In the genomic region with DNA sequence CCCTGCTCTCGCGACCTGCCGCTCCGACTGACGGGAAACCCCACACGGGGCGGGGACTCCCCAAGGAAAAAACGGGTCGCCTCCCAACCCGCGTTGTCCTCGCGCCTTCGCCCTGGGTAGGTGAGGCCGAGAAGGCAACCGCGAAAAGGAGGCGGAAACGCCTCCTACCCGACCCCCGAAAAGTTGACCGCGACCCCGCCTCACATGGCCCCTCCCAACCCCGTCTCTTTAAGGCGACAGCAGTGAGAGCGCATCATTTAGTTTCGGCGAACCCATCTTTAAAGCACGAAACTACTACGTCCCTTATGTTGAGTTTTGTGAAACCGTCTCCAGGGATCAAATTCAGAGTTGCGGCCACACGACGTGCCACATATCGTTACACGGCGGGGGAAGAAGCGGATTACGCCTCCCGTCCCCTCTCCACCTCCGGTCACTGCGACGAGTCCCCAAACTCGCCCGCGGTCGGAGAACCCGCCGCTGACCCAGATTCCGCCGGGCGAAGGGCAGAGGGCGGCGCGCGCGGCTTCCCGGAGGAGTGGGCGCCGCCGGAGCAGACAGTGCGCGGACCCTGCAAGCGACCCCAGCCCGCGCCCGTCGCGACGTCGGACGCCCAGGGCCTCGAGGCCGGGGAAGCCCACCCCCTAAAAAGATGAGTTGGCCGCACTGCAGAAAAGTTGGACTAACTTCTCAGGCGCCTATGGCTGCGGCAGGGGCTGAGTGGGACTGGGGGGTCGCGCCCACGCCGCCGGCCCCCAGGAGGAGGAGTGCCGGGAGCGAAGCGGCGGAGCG, we compare ENCODE assay signal across 1 cellular context.
TF ChIP-seq lines count a peak whose summit lies in the region.

No MANE protein-coding gene starts in this region.

TF ChIP-seq in HepG2, 621 proteins besides CTCF, POLR2A, EP300 and RAD21 (continued from another document and continues in another):
- TF ChIP-seq, protein P1, sequence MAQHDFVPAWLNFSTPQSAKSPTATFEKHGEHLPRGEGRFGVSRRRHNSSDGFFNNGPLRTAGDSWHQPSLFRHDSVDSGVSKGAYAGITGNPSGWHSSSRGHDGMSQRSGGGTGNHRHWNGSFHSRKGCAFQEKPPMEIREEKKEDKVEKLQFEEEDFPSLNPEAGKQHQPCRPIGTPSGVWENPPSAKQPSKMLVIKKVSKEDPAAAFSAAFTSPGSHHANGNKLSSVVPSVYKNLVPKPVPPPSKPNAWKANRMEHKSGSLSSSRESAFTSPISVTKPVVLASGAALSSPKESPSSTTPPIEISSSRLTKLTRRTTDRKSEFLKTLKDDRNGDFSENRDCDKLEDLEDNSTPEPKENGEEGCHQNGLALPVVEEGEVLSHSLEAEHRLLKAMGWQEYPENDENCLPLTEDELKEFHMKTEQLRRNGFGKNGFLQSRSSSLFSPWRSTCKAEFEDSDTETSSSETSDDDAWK (CRISPR knock-in tag; IDR thresholded peaks at IDR 0.05), result no peak
- TF ChIP-seq BCL6 (CRISPR knock-in tag; IDR thresholded peaks at IDR 0.05) (no peak), ZNF841 (CRISPR knock-in tag; IDR thresholded peaks at IDR 0.05; ENCODE audit: borderline replicate concordance) (no peak), RFX5 (IDR thresholded peaks at IDR 0.05; ENCODE audit: low read depth, low read length) (no peak), ZNF256 (CRISPR knock-in tag; conservative IDR thresholded peaks at IDR 0.05) (no peak), NKX3-1 (CRISPR knock-in tag; IDR thresholded peaks at IDR 0.05) (no peak), HES4 (CRISPR knock-in tag; IDR thresholded peaks at IDR 0.05; ENCODE audit: borderline replicate concordance) (no peak), GATA4 (IDR thresholded peaks at IDR 0.05; ENCODE audit: borderline replicate concordance, low read depth) (no peak), NFE2L2 (IDR thresholded peaks at IDR 0.05; ENCODE audit: low read length) (no peak), KDM3A (CRISPR knock-in tag; IDR thresholded peaks at IDR 0.05; ENCODE audit: low read depth) (no peak), JDP2 (CRISPR knock-in tag; IDR thresholded peaks at IDR 0.05; ENCODE audit: borderline replicate concordance) (no peak), ZNF629 (CRISPR knock-in tag; conservative IDR thresholded peaks at IDR 0.05) (0 out of 2 replicates have a peak, but pooled peaks have one; percentile 13), ZNF234 (CRISPR knock-in tag; conservative IDR thresholded peaks at IDR 0.05) (no peak), REPIN1 (CRISPR knock-in tag; IDR thresholded peaks at IDR 0.05; ENCODE audit: borderline replicate concordance, low read depth) (0 out of 2 replicates have a peak, but pooled peaks have one; percentile 10), NBN (conservative IDR thresholded peaks at IDR 0.05) (no peak), ZNF282 (IDR thresholded peaks at IDR 0.05; ENCODE audit: partially characterized antibody) (no peak), ZNF441 (CRISPR knock-in tag; IDR thresholded peaks at IDR 0.05; ENCODE audit: borderline replicate concordance) (no peak), ETV6 (CRISPR knock-in tag; conservative IDR thresholded peaks at IDR 0.05) (0 out of 2 replicates have a peak, but pooled peaks have one; percentile 13), ZFP62 (CRISPR knock-in tag; IDR thresholded peaks at IDR 0.05) (no peak), BRD4 (CRISPR knock-in tag; IDR thresholded peaks at IDR 0.05) (no peak), ZNF335 (CRISPR knock-in tag; IDR thresholded peaks at IDR 0.05) (no peak), KMT2B (CRISPR knock-in tag; IDR thresholded peaks at IDR 0.05) (peak; percentile 48; the same call in 1 of the 2 replicates)
- TF ChIP-seq, protein P2, sequence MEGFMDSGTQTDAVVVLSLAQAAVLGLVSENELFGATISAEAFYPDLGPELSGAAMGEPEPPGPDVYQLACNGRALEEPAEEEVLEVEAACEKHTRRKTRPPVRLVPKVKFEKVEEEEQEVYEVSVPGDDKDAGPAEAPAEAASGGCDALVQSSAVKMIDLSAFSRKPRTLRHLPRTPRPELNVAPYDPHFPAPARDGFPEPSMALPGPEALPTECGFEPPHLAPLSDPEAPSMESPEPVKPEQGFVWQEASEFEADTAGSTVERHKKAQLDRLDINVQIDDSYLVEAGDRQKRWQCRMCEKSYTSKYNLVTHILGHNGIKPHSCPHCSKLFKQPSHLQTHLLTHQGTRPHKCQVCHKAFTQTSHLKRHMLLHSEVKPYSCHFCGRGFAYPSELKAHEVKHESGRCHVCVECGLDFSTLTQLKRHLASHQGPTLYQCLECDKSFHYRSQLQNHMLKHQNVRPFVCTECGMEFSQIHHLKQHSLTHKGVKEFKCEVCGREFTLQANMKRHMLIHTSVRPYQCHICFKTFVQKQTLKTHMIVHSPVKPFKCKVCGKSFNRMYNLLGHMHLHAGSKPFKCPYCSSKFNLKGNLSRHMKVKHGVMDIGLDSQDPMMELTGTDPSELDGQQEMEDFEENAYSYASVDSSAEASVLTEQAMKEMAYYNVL (CRISPR knock-in tag; IDR thresholded peaks at IDR 0.05; ENCODE audit: borderline replicate concordance), result no peak
- TF ChIP-seq, protein P3, sequence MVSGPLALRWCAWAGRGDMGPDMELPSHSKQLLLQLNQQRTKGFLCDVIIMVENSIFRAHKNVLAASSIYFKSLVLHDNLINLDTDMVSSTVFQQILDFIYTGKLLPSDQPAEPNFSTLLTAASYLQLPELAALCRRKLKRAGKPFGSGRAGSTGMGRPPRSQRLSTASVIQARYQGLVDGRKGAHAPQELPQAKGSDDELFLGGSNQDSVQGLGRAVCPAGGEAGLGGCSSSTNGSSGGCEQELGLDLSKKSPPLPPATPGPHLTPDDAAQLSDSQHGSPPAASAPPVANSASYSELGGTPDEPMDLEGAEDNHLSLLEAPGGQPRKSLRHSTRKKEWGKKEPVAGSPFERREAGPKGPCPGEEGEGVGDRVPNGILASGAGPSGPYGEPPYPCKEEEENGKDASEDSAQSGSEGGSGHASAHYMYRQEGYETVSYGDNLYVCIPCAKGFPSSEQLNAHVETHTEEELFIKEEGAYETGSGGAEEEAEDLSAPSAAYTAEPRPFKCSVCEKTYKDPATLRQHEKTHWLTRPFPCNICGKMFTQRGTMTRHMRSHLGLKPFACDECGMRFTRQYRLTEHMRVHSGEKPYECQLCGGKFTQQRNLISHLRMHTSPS (CRISPR knock-in tag; IDR thresholded peaks at IDR 0.05; ENCODE audit: low read depth), result no peak
- TF ChIP-seq, protein P4, sequence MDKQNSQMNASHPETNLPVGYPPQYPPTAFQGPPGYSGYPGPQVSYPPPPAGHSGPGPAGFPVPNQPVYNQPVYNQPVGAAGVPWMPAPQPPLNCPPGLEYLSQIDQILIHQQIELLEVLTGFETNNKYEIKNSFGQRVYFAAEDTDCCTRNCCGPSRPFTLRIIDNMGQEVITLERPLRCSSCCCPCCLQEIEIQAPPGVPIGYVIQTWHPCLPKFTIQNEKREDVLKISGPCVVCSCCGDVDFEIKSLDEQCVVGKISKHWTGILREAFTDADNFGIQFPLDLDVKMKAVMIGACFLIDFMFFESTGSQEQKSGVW (CRISPR knock-in tag; IDR thresholded peaks at IDR 0.05; ENCODE audit: borderline replicate concordance), result no peak
- TF ChIP-seq, protein P5, sequence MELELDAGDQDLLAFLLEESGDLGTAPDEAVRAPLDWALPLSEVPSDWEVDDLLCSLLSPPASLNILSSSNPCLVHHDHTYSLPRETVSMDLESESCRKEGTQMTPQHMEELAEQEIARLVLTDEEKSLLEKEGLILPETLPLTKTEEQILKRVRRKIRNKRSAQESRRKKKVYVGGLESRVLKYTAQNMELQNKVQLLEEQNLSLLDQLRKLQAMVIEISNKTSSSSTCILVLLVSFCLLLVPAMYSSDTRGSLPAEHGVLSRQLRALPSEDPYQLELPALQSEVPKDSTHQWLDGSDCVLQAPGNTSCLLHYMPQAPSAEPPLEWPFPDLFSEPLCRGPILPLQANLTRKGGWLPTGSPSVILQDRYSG (CRISPR knock-in tag; IDR thresholded peaks at IDR 0.05), result no peak
- TF ChIP-seq, protein P6, sequence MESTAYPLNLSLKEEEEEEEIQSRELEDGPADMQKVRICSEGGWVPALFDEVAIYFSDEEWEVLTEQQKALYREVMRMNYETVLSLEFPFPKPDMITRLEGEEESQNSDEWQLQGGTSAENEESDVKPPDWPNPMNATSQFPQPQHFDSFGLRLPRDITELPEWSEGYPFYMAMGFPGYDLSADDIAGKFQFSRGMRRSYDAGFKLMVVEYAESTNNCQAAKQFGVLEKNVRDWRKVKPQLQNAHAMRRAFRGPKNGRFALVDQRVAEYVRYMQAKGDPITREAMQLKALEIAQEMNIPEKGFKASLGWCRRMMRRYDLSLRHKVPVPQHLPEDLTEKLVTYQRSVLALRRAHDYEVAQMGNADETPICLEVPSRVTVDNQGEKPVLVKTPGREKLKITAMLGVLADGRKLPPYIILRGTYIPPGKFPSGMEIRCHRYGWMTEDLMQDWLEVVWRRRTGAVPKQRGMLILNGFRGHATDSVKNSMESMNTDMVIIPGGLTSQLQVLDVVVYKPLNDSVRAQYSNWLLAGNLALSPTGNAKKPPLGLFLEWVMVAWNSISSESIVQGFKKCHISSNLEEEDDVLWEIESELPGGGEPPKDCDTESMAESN (CRISPR knock-in tag; conservative IDR thresholded peaks at IDR 0.05), result no peak
- TF ChIP-seq, protein P7, sequence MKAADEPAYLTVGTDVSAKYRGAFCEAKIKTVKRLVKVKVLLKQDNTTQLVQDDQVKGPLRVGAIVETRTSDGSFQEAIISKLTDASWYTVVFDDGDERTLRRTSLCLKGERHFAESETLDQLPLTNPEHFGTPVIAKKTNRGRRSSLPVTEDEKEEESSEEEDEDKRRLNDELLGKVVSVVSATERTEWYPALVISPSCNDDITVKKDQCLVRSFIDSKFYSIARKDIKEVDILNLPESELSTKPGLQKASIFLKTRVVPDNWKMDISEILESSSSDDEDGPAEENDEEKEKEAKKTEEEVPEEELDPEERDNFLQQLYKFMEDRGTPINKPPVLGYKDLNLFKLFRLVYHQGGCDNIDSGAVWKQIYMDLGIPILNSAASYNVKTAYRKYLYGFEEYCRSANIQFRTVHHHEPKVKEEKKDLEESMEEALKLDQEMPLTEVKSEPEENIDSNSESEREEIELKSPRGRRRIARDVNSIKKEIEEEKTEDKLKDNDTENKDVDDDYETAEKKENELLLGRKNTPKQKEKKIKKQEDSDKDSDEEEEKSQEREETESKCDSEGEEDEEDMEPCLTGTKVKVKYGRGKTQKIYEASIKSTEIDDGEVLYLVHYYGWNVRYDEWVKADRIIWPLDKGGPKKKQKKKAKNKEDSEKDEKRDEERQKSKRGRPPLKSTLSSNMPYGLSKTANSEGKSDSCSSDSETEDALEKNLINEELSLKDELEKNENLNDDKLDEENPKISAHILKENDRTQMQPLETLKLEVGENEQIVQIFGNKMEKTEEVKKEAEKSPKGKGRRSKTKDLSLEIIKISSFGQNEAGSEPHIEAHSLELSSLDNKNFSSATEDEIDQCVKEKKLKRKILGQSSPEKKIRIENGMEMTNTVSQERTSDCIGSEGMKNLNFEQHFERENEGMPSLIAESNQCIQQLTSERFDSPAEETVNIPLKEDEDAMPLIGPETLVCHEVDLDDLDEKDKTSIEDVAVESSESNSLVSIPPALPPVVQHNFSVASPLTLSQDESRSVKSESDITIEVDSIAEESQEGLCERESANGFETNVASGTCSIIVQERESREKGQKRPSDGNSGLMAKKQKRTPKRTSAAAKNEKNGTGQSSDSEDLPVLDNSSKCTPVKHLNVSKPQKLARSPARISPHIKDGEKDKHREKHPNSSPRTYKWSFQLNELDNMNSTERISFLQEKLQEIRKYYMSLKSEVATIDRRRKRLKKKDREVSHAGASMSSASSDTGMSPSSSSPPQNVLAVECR (CRISPR knock-in tag; IDR thresholded peaks at IDR 0.05; ENCODE audit: borderline replicate concordance), result peak; percentile 51; the same call in 1 of the 2 replicates
- TF ChIP-seq, protein P8, sequence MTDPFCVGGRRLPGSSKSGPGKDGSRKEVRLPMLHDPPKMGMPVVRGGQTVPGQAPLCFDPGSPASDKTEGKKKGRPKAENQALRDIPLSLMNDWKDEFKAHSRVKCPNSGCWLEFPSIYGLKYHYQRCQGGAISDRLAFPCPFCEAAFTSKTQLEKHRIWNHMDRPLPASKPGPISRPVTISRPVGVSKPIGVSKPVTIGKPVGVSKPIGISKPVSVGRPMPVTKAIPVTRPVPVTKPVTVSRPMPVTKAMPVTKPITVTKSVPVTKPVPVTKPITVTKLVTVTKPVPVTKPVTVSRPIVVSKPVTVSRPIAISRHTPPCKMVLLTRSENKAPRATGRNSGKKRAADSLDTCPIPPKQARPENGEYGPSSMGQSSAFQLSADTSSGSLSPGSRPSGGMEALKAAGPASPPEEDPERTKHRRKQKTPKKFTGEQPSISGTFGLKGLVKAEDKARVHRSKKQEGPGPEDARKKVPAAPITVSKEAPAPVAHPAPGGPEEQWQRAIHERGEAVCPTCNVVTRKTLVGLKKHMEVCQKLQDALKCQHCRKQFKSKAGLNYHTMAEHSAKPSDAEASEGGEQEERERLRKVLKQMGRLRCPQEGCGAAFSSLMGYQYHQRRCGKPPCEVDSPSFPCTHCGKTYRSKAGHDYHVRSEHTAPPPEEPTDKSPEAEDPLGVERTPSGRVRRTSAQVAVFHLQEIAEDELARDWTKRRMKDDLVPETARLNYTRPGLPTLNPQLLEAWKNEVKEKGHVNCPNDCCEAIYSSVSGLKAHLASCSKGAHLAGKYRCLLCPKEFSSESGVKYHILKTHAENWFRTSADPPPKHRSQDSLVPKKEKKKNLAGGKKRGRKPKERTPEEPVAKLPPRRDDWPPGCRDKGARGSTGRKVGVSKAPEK (CRISPR knock-in tag; IDR thresholded peaks at IDR 0.05; ENCODE audit: borderline replicate concordance), result no peak
- TF ChIP-seq, protein P9, sequence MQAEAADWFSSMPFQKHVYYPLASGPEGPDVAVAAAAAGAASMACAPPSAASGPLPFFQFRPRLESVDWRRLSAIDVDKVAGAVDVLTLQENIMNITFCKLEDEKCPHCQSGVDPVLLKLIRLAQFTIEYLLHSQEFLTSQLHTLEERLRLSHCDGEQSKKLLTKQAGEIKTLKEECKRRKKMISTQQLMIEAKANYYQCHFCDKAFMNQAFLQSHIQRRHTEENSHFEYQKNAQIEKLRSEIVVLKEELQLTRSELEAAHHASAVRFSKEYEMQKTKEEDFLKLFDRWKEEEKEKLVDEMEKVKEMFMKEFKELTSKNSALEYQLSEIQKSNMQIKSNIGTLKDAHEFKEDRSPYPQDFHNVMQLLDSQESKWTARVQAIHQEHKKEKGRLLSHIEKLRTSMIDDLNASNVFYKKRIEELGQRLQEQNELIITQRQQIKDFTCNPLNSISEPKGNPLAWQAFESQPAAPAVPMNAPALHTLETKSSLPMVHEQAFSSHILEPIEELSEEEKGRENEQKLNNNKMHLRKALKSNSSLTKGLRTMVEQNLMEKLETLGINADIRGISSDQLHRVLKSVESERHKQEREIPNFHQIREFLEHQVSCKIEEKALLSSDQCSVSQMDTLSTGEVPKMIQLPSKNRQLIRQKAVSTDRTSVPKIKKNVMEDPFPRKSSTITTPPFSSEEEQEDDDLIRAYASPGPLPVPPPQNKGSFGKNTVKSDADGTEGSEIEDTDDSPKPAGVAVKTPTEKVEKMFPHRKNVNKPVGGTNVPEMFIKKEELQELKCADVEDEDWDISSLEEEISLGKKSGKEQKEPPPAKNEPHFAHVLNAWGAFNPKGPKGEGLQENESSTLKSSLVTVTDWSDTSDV (CRISPR knock-in tag; IDR thresholded peaks at IDR 0.05), result 0 out of 2 replicates have a peak, but pooled peaks have one; percentile 63
